In the genomic region with DNA sequence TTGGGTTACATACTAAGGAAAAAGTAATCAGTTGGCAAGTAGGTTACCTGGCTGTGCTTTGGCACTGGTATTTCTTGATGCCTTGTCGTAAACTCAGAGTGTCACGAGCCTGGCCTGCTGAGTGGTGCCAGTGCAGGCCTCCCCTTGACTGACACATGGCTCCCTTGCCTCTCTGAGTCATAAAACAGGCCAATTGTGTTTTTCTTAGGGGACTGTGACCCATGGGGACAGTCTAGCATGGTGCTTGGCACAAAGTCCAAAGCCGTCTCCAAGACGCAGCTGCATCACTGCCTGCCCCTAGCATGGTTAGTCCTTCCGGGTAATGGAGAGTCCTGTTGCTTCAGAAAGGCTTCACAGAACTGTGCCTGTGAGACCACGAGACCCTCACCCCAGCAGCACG, we compare ENCODE assay signal across 18 cellular contexts.
"Had no signal": no experiment of that assay in that cellular context is flagged by ENCODE, and none has a peak within 500 bp of the region (broad histone marks: within the 10 kb centered on the region; RNA-seq: fewer than 3 reads in every experiment).

No MANE protein-coding gene starts in this region.

- H3K4me1 Mint-ChIP-seq: naive B cell had no signal

- H3K9me3 ChIP-seq: colonic mucosa, heart left ventricle, lower lobe of right lung, SJSA1, thoracic aorta had no signal

- H3K4me3 ChIP-seq: colonic mucosa, heart left ventricle, lower lobe of right lung, SJSA1, skin epidermis, thoracic aorta had no signal

- H3K27ac Mint-ChIP-seq: immature natural killer cell; naive B cell; stimulated activated naive CD8-positive, alpha-beta T cell treated with anti-CD3 and anti-CD28 coated beads, Interleukin-15, Interleukin-2, amounts not matched to agents 100 ng/mL and 50 ng/mL, for 24 hours; WTC11 had no signal

- H3K4me1 ChIP-seq: colonic mucosa, foreskin keratinocyte, lower lobe of right lung, SJSA1 had no signal

- H3K36me3 ChIP-seq: colonic mucosa, heart left ventricle, SJSA1, thoracic aorta had no signal

- H3K9me3 Mint-ChIP-seq: immature natural killer cell; naive B cell; stimulated activated naive CD8-positive, alpha-beta T cell treated with anti-CD3 and anti-CD28 coated beads, Interleukin-15, Interleukin-2, amounts not matched to agents 100 ng/mL and 50 ng/mL, for 24 hours; WTC11 had no signal

- H3K27me3 ChIP-seq: colonic mucosa, foreskin keratinocyte, heart left ventricle, SJSA1 had no signal

- H3K4me3 Mint-ChIP-seq: immature natural killer cell; naive B cell; stimulated activated naive CD8-positive, alpha-beta T cell treated with anti-CD3 and anti-CD28 coated beads, Interleukin-15, Interleukin-2, amounts not matched to agents 100 ng/mL and 50 ng/mL, for 24 hours; WTC11 had no signal

- H3K36me3 Mint-ChIP-seq: immature natural killer cell, naive B cell, WTC11 had no signal

- H3K27ac ChIP-seq: colonic mucosa, foreskin keratinocyte, heart left ventricle, lower lobe of right lung, SJSA1, skin epidermis, thoracic aorta had no signal

- H3K27me3 Mint-ChIP-seq: naive B cell; stimulated activated naive CD8-positive, alpha-beta T cell treated with anti-CD3 and anti-CD28 coated beads, Interleukin-15, Interleukin-2, amounts not matched to agents 100 ng/mL and 50 ng/mL, for 24 hours had no signal

- DNase-seq: activated CD4-positive, alpha-beta T cell treated with anti-CD3 and anti-CD28 coated beads, Interleukin-2, amount 50 U/mL, for 1 hour; activated effector memory CD4-positive, alpha-beta T cell treated with Interleukin-2 at 50 U/mL for 16 hours; activated naive CD4-positive, alpha-beta T cell treated with anti-CD3 and anti-CD28 coated beads, Interleukin-2, amount 50 U/mL, for 16 hours; colonic mucosa; effector CD4-positive, alpha-beta T cell; foreskin keratinocyte; immature natural killer cell; left colon; lower lobe of right lung; naive B cell; right cardiac atrium; T-helper 2 cell had no signal
